ENCODE assay signal across 36 cellular contexts in the genomic region with DNA sequence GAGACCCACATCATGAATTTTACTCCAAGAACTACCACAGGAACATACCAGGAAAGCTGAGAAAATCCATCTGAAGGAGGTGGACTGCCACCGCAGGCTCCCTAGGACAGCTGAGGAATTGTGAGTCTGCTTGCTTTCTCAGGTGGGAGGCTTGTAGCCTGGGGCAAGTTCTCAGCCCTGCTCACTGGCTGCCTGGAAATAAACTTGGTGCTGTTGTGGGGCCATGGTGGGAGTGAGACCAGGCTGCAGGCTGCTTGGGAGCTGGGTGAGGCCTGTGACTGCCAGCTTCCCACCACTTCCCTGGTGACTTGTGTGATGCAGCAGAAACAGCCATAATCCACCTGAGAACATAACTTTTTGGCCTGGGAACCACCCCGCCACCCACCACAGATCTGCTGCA.
"Had no signal": no experiment of that assay in that cellular context is flagged by ENCODE, and none has a peak within 500 bp of the region (broad histone marks: within the 10 kb centered on the region; RNA-seq: fewer than 3 reads in every experiment).

No MANE protein-coding gene starts in this region.

- H3K4me3 Mint-ChIP-seq: activated B cell treated with CpG ODN at 0.5 μM for 24 hours; activated CD4-positive, alpha-beta memory T cell treated with anti-CD3 and anti-CD28 coated beads for 36 hours; activated CD4-positive, alpha-beta T cell treated with anti-CD3 and anti-CD28 coated beads, Interleukin-2, amount 10 ng/mL, durations not matched to agents 24 days and 14 days; activated CD8-positive, alpha-beta T cell treated with anti-CD3 and anti-CD28 coated beads for 36 hours; activated naive CD4-positive, alpha-beta T cell treated with anti-CD3 and anti-CD28 coated beads for 36 hours; activated naive CD8-positive, alpha-beta T cell treated with anti-CD3 and anti-CD28 coated beads for 36 hours; activated T-cell treated with anti-CD3 and anti-CD28 coated beads, Interleukin-2, amount 50 U/mL, for 4 hours; activated T-cell treated with anti-CD3 and anti-CD28 coated beads, Interleukin-2, amount 50 U/mL, for 72 hours; activated T-helper 1 cell treated with anti-CD3 and anti-CD28 coated beads, Interleukin-12 subunit alpha, Interleukin-12 subunit beta, Interleukin-2, Interleukin-4 antibody, amounts not matched to agents 30 ng/mL and 10 ng/mL and 1 ng/mL, durations not matched to agents 14 hours and 24 hours and 36 hours; activated T-helper 17 cell treated with anti-CD3 and anti-CD28 coated beads, Interleukin-2, amount 50 U/mL, for 72 hours; brain; central memory CD8-positive, alpha-beta T cell; T-helper 1 cell treated with Interleukin-12 subunit alpha and Interleukin-12 subunit beta and Interleukin-4 antibody, amounts not matched to agents 30 μg/mL and 1 μg/mL, for 36 hours; T-helper 2 cell treated with Interferon-gamma antibody and Interleukin-4, amounts not matched to agents 5 μg/mL and 100 μg/mL, for 36 hours had no signal

- ATAC-seq: activated CD8-positive, alpha-beta T cell treated with anti-CD3 and anti-CD28 coated beads for 36 hours; activated naive CD4-positive, alpha-beta T cell treated with anti-CD3 and anti-CD28 coated beads, Interleukin-2, amount 50 U/mL, for 72 hours; activated T-cell treated with anti-CD3 and anti-CD28 coated beads, Interleukin-2, amount 50 U/mL, for 4 hours; activated T-cell treated with anti-CD3 and anti-CD28 coated beads, Interleukin-2, amount 50 U/mL, for 72 hours; activated T-helper 17 cell treated with anti-CD3 and anti-CD28 coated beads, Interleukin-2, amount 50 U/mL, for 72 hours had no signal

- H3K27ac ChIP-seq: ascending aorta, cardiac muscle cell, VCaP had no signal

- H3K9me3 Mint-ChIP-seq: activated B cell treated with CpG ODN at 0.5 μM for 24 hours; activated CD4-positive, alpha-beta memory T cell treated with anti-CD3 and anti-CD28 coated beads for 36 hours; activated CD4-positive, alpha-beta T cell treated with anti-CD3 and anti-CD28 coated beads, Interleukin-2, amount 10 ng/mL, durations not matched to agents 24 days and 14 days; activated CD8-positive, alpha-beta T cell treated with anti-CD3 and anti-CD28 coated beads for 36 hours; activated naive CD4-positive, alpha-beta T cell treated with anti-CD3 and anti-CD28 coated beads for 36 hours; activated naive CD4-positive, alpha-beta T cell treated with anti-CD3 and anti-CD28 coated beads, Interleukin-2, amount 50 U/mL, for 72 hours; activated naive CD8-positive, alpha-beta T cell treated with anti-CD3 and anti-CD28 coated beads for 36 hours; activated T-cell treated with anti-CD3 and anti-CD28 coated beads, Interleukin-2, amount 50 U/mL, for 72 hours; activated T-helper 1 cell treated with anti-CD3 and anti-CD28 coated beads, Interleukin-12 subunit alpha, Interleukin-12 subunit beta, Interleukin-2, Interleukin-4 antibody, amounts not matched to agents 30 ng/mL and 10 ng/mL and 1 ng/mL, durations not matched to agents 14 hours and 24 hours and 36 hours; activated T-helper 17 cell treated with anti-CD3 and anti-CD28 coated beads, Interleukin-2, amount 50 U/mL, for 72 hours; central memory CD8-positive, alpha-beta T cell; T-helper 1 cell treated with Interleukin-12 subunit alpha and Interleukin-12 subunit beta and Interleukin-4 antibody, amounts not matched to agents 30 μg/mL and 1 μg/mL, for 36 hours; T-helper 2 cell treated with Interferon-gamma antibody and Interleukin-4, amounts not matched to agents 5 μg/mL and 100 μg/mL, for 36 hours had no signal

- H3K27me3 ChIP-seq: ascending aorta, cardiac muscle cell had no signal

- H3K27me3 Mint-ChIP-seq: activated B cell treated with CpG ODN at 0.5 μM for 24 hours; activated CD8-positive, alpha-beta T cell treated with anti-CD3 and anti-CD28 coated beads for 36 hours; activated naive CD8-positive, alpha-beta T cell treated with anti-CD3 and anti-CD28 coated beads for 36 hours had no signal

- H3K36me3 Mint-ChIP-seq: activated CD4-positive, alpha-beta memory T cell treated with anti-CD3 and anti-CD28 coated beads for 36 hours; activated naive CD4-positive, alpha-beta T cell treated with anti-CD3 and anti-CD28 coated beads, Interleukin-2, amount 50 U/mL, for 72 hours; activated naive CD8-positive, alpha-beta T cell treated with anti-CD3 and anti-CD28 coated beads for 36 hours; brain had no signal

- H3K4me1 Mint-ChIP-seq: activated B cell treated with CpG ODN at 0.5 μM for 24 hours; activated CD4-positive, alpha-beta T cell treated with anti-CD3 and anti-CD28 coated beads, Interleukin-2, amount 10 ng/mL, durations not matched to agents 24 days and 14 days; activated naive CD8-positive, alpha-beta T cell treated with anti-CD3 and anti-CD28 coated beads for 36 hours; activated T-helper 17 cell treated with anti-CD3 and anti-CD28 coated beads, Interleukin-2, amount 50 U/mL, for 72 hours; brain; central memory CD8-positive, alpha-beta T cell had no signal

- H3K36me3 ChIP-seq: ascending aorta, cardiac muscle cell had no signal

- H3K4me3 ChIP-seq: ascending aorta, cardiac muscle cell had no signal

- H3K4me1 ChIP-seq: ascending aorta had no signal

- DNase-seq: activated B cell treated with CpG ODN at 0.5 μM for 24 hours; activated CD4-positive, alpha-beta memory T cell treated with anti-CD3 and anti-CD28 coated beads for 36 hours; activated CD4-positive, alpha-beta T cell treated with anti-CD3 and anti-CD28 coated beads for 4 hours; activated CD4-positive, alpha-beta T cell treated with anti-CD3 and anti-CD28 coated beads, Interleukin-2, amount 10 ng/mL, durations not matched to agents 24 days and 14 days; activated CD4-positive, alpha-beta T cell treated with anti-CD3 and anti-CD28 coated beads, Interleukin-2, amount 50 U/mL, for 1 hour; activated CD4-positive, alpha-beta T cell treated with anti-CD3 and anti-CD28 coated beads, Interleukin-2, amount 50 U/mL, for 4 hours; activated CD4-positive, CD25-positive, alpha-beta regulatory T cell treated with anti-CD3 and anti-CD28 coated beads, Interleukin-2, amount 50 U/mL, for 72 hours; activated CD8-positive, alpha-beta memory T cell treated with anti-CD3 and anti-CD28 coated beads, Interleukin-2, amount 50 U/mL, for 4 hours; activated CD8-positive, alpha-beta T cell treated with anti-CD3 and anti-CD28 coated beads for 36 hours; activated effector memory CD4-positive, alpha-beta T cell treated with anti-CD3 and anti-CD28 coated beads, Interleukin-2, amount 50 U/mL, for 16 hours; activated gamma-delta T cell treated with Interleukin-2 at 50 U/mL for 16 hours; activated naive CD4-positive, alpha-beta T cell; activated naive CD4-positive, alpha-beta T cell treated with anti-CD3 and anti-CD28 coated beads for 36 hours; activated naive CD4-positive, alpha-beta T cell treated with anti-CD3 and anti-CD28 coated beads, Interleukin-2, amount 50 U/mL, for 16 hours; activated naive CD8-positive, alpha-beta T cell treated with anti-CD3 and anti-CD28 coated beads for 36 hours; activated T-cell treated with anti-CD3 and anti-CD28 coated beads for 4 hours; activated T-cell treated with anti-CD3 and anti-CD28 coated beads, Interleukin-2, amount 50 U/mL, for 1 hour; activated T-cell treated with anti-CD3 and anti-CD28 coated beads, Interleukin-2, amount 50 U/mL, for 4 hours; activated T-cell treated with anti-CD3 and anti-CD28 coated beads, Interleukin-2, amount 50 U/mL, for 72 hours; amygdala; anterior cingulate cortex; caudate nucleus; cerebellar nuclear complex; T-helper 1 cell; T-helper 2 cell; T-helper 9 cell had no signal

- H3K27ac Mint-ChIP-seq: activated B cell treated with CpG ODN at 0.5 μM for 24 hours; activated CD4-positive, alpha-beta memory T cell treated with anti-CD3 and anti-CD28 coated beads for 36 hours; activated CD4-positive, alpha-beta T cell treated with anti-CD3 and anti-CD28 coated beads, Interleukin-2, amount 10 ng/mL, durations not matched to agents 24 days and 14 days; activated CD8-positive, alpha-beta T cell treated with anti-CD3 and anti-CD28 coated beads for 36 hours; activated naive CD4-positive, alpha-beta T cell treated with anti-CD3 and anti-CD28 coated beads for 36 hours; activated naive CD4-positive, alpha-beta T cell treated with anti-CD3 and anti-CD28 coated beads, Interleukin-2, amount 50 U/mL, for 72 hours; activated naive CD8-positive, alpha-beta T cell treated with anti-CD3 and anti-CD28 coated beads for 36 hours; activated T-cell treated with anti-CD3 and anti-CD28 coated beads, Interleukin-2, amount 50 U/mL, for 72 hours; activated T-helper 1 cell treated with anti-CD3 and anti-CD28 coated beads, Interleukin-12 subunit alpha, Interleukin-12 subunit beta, Interleukin-2, Interleukin-4 antibody, amounts not matched to agents 30 ng/mL and 10 ng/mL and 1 ng/mL, durations not matched to agents 14 hours and 24 hours and 36 hours; activated T-helper 17 cell treated with anti-CD3 and anti-CD28 coated beads, Interleukin-2, amount 50 U/mL, for 72 hours; brain; T-helper 1 cell treated with Interleukin-12 subunit alpha and Interleukin-12 subunit beta and Interleukin-4 antibody, amounts not matched to agents 30 μg/mL and 1 μg/mL, for 36 hours; T-helper 2 cell treated with Interferon-gamma antibody and Interleukin-4, amounts not matched to agents 5 μg/mL and 100 μg/mL, for 36 hours had no signal
